6 cellular contexts compared by ENCODE assay signal in genomic region chr19:12983091-12983490, GRCh38. TPM values are rescaled to one million over a fixed set of nuclear protein-coding genes. Genes with fewer than 3 reads are reported as not detected.
DNase-seq lines count a peak whose midpoint lies in the region; ATAC-seq, FAIRE-seq and TF ChIP-seq lines count a peak whose summit lies in the region.

No MANE protein-coding gene starts in this region.

- peak; percentile 5 for ATAC-seq in HCT116
- ATAC-seq in HG02981 (IDR thresholded peaks at IDR 0.05; ENCODE audit: unreplicated experiment), result no peak

- H2BK120ac ChIP-seq in trophoblast cell (ENCODE audit: insufficient read depth, low read length, poor library complexity), result no peak overlapping the region

- H3K9ac ChIP-seq in HCT116 (ENCODE audit: low read length) (peak overlapping the region; percentile 21; the same call in 1 of the 2 replicates), trophoblast cell (ENCODE audit: low read length) (no peak overlapping the region), kidney (ENCODE audit: low read length in 2 of 2) (no peak overlapping the region)

- H4K8ac ChIP-seq in trophoblast cell (ENCODE audit: low read depth, low read length), result no peak overlapping the region

- H3K14ac ChIP-seq in trophoblast cell (ENCODE audit: low read length), result no peak overlapping the region

- no peak for TF ChIP-seq RAD21 in HCT116 (IDR thresholded peaks at IDR 0.05; ENCODE audit: low read depth)

- TF ChIP-seq POLR2A in HCT116 (IDR thresholded peaks at IDR 0.05; ENCODE audit: borderline replicate concordance, extremely low read depth, insufficient read depth, insufficient read length), result no peak
- TF ChIP-seq POLR2A in transverse colon (IDR thresholded peaks at IDR 0.05), result no peak

- FAIRE-seq in kidney (lab: Jason Lieb, UNC), result no peak

- H3K9me3 ChIP-seq in HCT116 (ENCODE audit: control insufficient read depth in 1 of 2, insufficient read depth in 1 of 2, low read depth in 1 of 2, low read length in 2 of 2) (no peaks in the 10 kb centered on the region), trophoblast cell (ENCODE audit: insufficient read depth, low read depth, low read length) (peaks cover 17% of the 10 kb centered on the region), kidney (ENCODE audit: control insufficient read depth in 1 of 2, low read length in 2 of 2) (no peaks in the 10 kb centered on the region), transverse colon (no peaks in the 10 kb centered on the region)

- CTCF ChIA-PET in HCT116 (lab: Charles Lee), result interaction anchor here (1.0 to 2.2 kb wide), 4 partner anchors 75 to 111 kb away, joined by 3 to 27 read pairs (median 4); no protein-coding TSS in a partner anchor

- H2AK5ac ChIP-seq in trophoblast cell (ENCODE audit: low read length), result no peak overlapping the region

- H3K27ac ChIP-seq in HCT116 (ENCODE audit: low read depth, low read length) (no peak overlapping the region), trophoblast cell (ENCODE audit: low read depth, low read length) (no peak overlapping the region), kidney (ENCODE audit: low read depth in 2 of 2, low read length in 2 of 2) (no peak overlapping the region), transverse colon (no peak overlapping the region)

- TF ChIP-seq CTCF in HCT116 (IDR thresholded peaks at IDR 0.05 in 2 of 3, conservative IDR thresholded peaks at IDR 0.05 in 1 of 3; ENCODE audit: borderline replicate concordance in 1 of 3, insufficient read depth in 1 of 3, low read depth in 2 of 3, low read length in 2 of 3), result no peak
- TF ChIP-seq CTCF in astrocyte of the spinal cord (IDR thresholded peaks at IDR 0.05; ENCODE audit: low read depth, low read length), result no peak
- TF ChIP-seq CTCF in kidney (IDR thresholded peaks at IDR 0.05; ENCODE audit: borderline replicate concordance, extremely low read depth, insufficient read depth), result no peak
- TF ChIP-seq CTCF in transverse colon (IDR thresholded peaks at IDR 0.05), result no peak

- H3K79me2 ChIP-seq in HCT116 (ENCODE audit: insufficient read depth, low read length), result no peaks in the 10 kb centered on the region
- no peaks in the 10 kb centered on the region for H3K79me2 ChIP-seq in trophoblast cell (ENCODE audit: control insufficient read depth, insufficient read depth, low read length, poor library complexity)

- H2AFZ ChIP-seq in HCT116 (ENCODE audit: low read depth, low read length, poor library complexity, severe bottlenecking) (peak overlapping the region; percentile 66), trophoblast cell (ENCODE audit: insufficient read depth, low read length, poor library complexity) (no peak overlapping the region)

- H3K27me3 ChIP-seq in HCT116 (ENCODE audit: insufficient read depth, low read length) (no peaks in the 10 kb centered on the region), trophoblast cell (ENCODE audit: insufficient read depth, low read length) (peaks cover 18% of the 10 kb centered on the region), transverse colon (no peaks in the 10 kb centered on the region)

- no peak for TF ChIP-seq EP300 in transverse colon (IDR thresholded peaks at IDR 0.05; ENCODE audit: low read depth)

- H3K36me3 ChIP-seq in HCT116 (ENCODE audit: control insufficient read depth in 1 of 2, insufficient read depth in 2 of 2, low read length in 2 of 2) (no peaks in the 10 kb centered on the region), trophoblast cell (ENCODE audit: control insufficient read depth in 1 of 2, insufficient read depth in 2 of 2, low read length in 2 of 2) (no peaks in the 10 kb centered on the region), kidney (ENCODE audit: control insufficient read depth in 1 of 2, insufficient read depth in 2 of 2, low read length in 2 of 2) (no peaks in the 10 kb centered on the region), transverse colon (no peaks in the 10 kb centered on the region)

- H3K4me2 ChIP-seq in HCT116 (ENCODE audit: low read length) (peak overlapping the region; percentile 55), trophoblast cell (ENCODE audit: low read length) (peak overlapping the region; percentile 41)

- no peak overlapping the region for H2BK12ac ChIP-seq in trophoblast cell (ENCODE audit: low read length)

- H3K79me1 ChIP-seq in trophoblast cell (ENCODE audit: low read length), result no peaks in the 10 kb centered on the region

- WGBS in trophoblast cell (ENCODE audit: extremely low coverage, insufficient coverage, insufficient read length), result no CpG with 5 or more reads among the region's 10 CpGs
- 40 to 50% methylated on average over 8 to 10 of the region's 10 CpGs for WGBS in transverse colon (ENCODE audit: low coverage in 1 of 2), 2 donors

- POLR2A ChIA-PET in HCT116 (lab: Charles Lee), result interaction anchor here (1.0 kb wide), 1 partner anchor 111 kb away, joined by 3 read pairs; no protein-coding TSS in a partner anchor

- DNase-seq in HCT116 (ENCODE audit: low read depth, low spot score), result no peak
- DNase-seq in astrocyte of the spinal cord (ENCODE audit: low read depth, low spot score), result no peak
- DNase-seq in trophoblast cell, result no peak
- no peak for DNase-seq in kidney
- DNase-seq in transverse colon, result no peak

- RAD21 ChIA-PET in HCT116 (lab: Charles Lee; ENCODE audit: low non-redundant PET in 1 of 2, low total read pairs in 2 of 2, uncharacterized antibody in 2 of 2, unreplicated experiment in 2 of 2), result interaction anchor here (1.0 to 1.6 kb wide), 2 partner anchors 78 to 111 kb away, joined by 3 to 5 read pairs; no protein-coding TSS in a partner anchor

- no peak overlapping the region for H4K12ac ChIP-seq in trophoblast cell (ENCODE audit: low read depth, low read length)

- H2BK5ac ChIP-seq in trophoblast cell (ENCODE audit: low read depth, low read length, poor library complexity), result no peak overlapping the region

- in situ Hi-C loops in astrocyte of the spinal cord (cut with HindIII; ENCODE audit: low sequenced_read_pairs) (no loop called here), transverse colon (cut with MboI; ENCODE audit: low pct_ligation_motif_present in 1 of 4, low pct_unique_long_range_greater_than_20kb in 1 of 4, low sequenced_read_pairs in 3 of 4) (loop anchor here (10.0 to 25.0 kb wide), 3 partner anchors 52 to 104 kb away; no protein-coding TSS in a partner anchor)

- H3K18ac ChIP-seq in trophoblast cell (ENCODE audit: low read length), result no peak overlapping the region

- H4K91ac ChIP-seq in trophoblast cell (ENCODE audit: low read depth, low read length), result no peak overlapping the region

- intact Hi-C loops in HCT116 (cut with micrococcal nuclease), result loop anchor here (1.0 kb wide), 3 partner anchors 51 to 111 kb away; no protein-coding TSS in a partner anchor
- intact Hi-C loops in kidney (cut with DNase I), result no loop called here
- intact Hi-C loops in transverse colon (cut with DNase I; ENCODE audit: low total_unique reads), result no loop called here

- no TSS peak for BruUV-seq in HCT116 (replicated peaks; lab: Mats Ljungman, UMichigan)

- H3K4me1 ChIP-seq in HCT116 (ENCODE audit: control insufficient read depth in 1 of 2, insufficient read depth in 2 of 2, low read length in 2 of 2) (peaks cover 21 to 29% of the 10 kb centered on the region in 2 experiments; a peak in 3 of 4 replicates), trophoblast cell (ENCODE audit: control insufficient read depth in 1 of 2, insufficient read depth in 2 of 2, low read length in 2 of 2) (no peaks in the 10 kb centered on the region), kidney (ENCODE audit: control insufficient read depth in 1 of 2, insufficient read depth in 1 of 2, low read depth in 1 of 2, low read length in 2 of 2) (peaks cover 4 to 11% of the 10 kb centered on the region in 2 donors), transverse colon (peaks cover 5 to 21% (median 18%) of the 10 kb centered on the region in 4 donors)

- no peak overlapping the region for H3K4me3 ChIP-seq in HCT116 (replicated peaks in 1 of 2; ENCODE audit: low read depth in 1 of 2, low read length in 2 of 2)
- H3K4me3 ChIP-seq in astrocyte of the spinal cord (ENCODE audit: low read depth, low read length), result peak overlapping the region; percentile 32
- H3K4me3 ChIP-seq in trophoblast cell (ENCODE audit: low read depth, low read length), result no peak overlapping the region
- H3K4me3 ChIP-seq in kidney (ENCODE audit: low read length in 2 of 2), result no peak overlapping the region
- peak overlapping the region in 2 of 4 donors; percentile 15 to 39 for H3K4me3 ChIP-seq in transverse colon

- no peaks in the 10 kb centered on the region for H3K9me2 ChIP-seq in HCT116 (ENCODE audit: insufficient read depth)

- H4K20me1 ChIP-seq in HCT116 (ENCODE audit: insufficient read depth), result no peaks in the 10 kb centered on the region

- no peak overlapping the region for H3K4ac ChIP-seq in trophoblast cell (ENCODE audit: low read depth, low read length)

- H3K23ac ChIP-seq in trophoblast cell (ENCODE audit: low read length), result no peak overlapping the region

TF ChIP-seq in HCT116, 20 proteins besides CTCF, POLR2A, EP300 and RAD21 (continues in another document):
- TF ChIP-seq MAX (IDR thresholded peaks at IDR 0.05) (no peak), ELF1 (IDR thresholded peaks at IDR 0.05; ENCODE audit: borderline replicate concordance, low read depth) (no peak)

RNA-seq across cellular contexts. Expression of gene NFIX, which starts 12.2 kb away (rescaled TPM):
- total RNA-seq in HCT116 (2021; ENCODE audit: unreplicated experiment), result 34.8 TPM
- 19.4 and 25.2 TPM in 2 replicates for polyA plus RNA-seq in HCT116 (2012)
- 0.03 and 0.04 TPM in 2 replicates for polyA plus RNA-seq in trophoblast cell (2013)
- 65.0 TPM for total RNA-seq in kidney
- 4.3 TPM for polyA plus RNA-seq in kidney (ENCODE audit: insufficient read depth, low read depth, low replicate concordance)
- total RNA-seq in transverse colon, result 10 to 100 TPM; 25.4 to 53.1 (median 29.3) TPM

RNA-seq across cellular contexts. Expression of gene DAND5, which starts 13.7 kb away (rescaled TPM):
- 0.25 TPM for total RNA-seq in HCT116 (2021; ENCODE audit: unreplicated experiment)
- polyA plus RNA-seq in HCT116 (2012), result 0.07 TPM in 2 replicates
- polyA plus RNA-seq in trophoblast cell (2013), result 0.03 TPM in 2 replicates
- not detected for total RNA-seq in kidney
- polyA plus RNA-seq in kidney (ENCODE audit: insufficient read depth, low read depth, low replicate concordance), result not detected
- total RNA-seq in transverse colon, result under 1 TPM in 2 of 4 donors, not detected in 2; 0.27 to 0.32 TPM

RNA-seq across cellular contexts. Expression of gene GADD45GIP1, which starts 26.1 kb away (rescaled TPM):
- total RNA-seq in HCT116 (2021; ENCODE audit: unreplicated experiment) (35.9 TPM), kidney (18.4 TPM), transverse colon (10 to 100 TPM; 28.6 to 55.0 (median 33.6) TPM)
- 44.5 and 55.5 TPM in 2 replicates for polyA plus RNA-seq in HCT116 (2012)
- polyA plus RNA-seq in trophoblast cell (2013), result 35.0 and 36.2 TPM in 2 replicates
- 71.3 TPM for polyA plus RNA-seq in kidney (ENCODE audit: insufficient read depth, low read depth, low replicate concordance)

RNA-seq across cellular contexts. Expression of gene RAD23A, which starts 37.4 kb away (rescaled TPM):
- total RNA-seq in HCT116 (2021; ENCODE audit: unreplicated experiment) (163 TPM), kidney (79.2 TPM), transverse colon (10 to 100 TPM; 57.9 to 87.9 (median 75.9) TPM)
- 245 and 256 TPM in 2 replicates for polyA plus RNA-seq in HCT116 (2012)
- 91.0 and 92.1 TPM in 2 replicates for polyA plus RNA-seq in trophoblast cell (2013)
- polyA plus RNA-seq in kidney (ENCODE audit: insufficient read depth, low read depth, low replicate concordance), result 105 TPM

RNA-seq across cellular contexts. Expression of gene CALR, which starts 44.7 kb away (rescaled TPM):
- total RNA-seq in HCT116 (2021; ENCODE audit: unreplicated experiment) (739 TPM), kidney (1,087 TPM), transverse colon (100 to 1,000 TPM; 181 to 444 (median 317) TPM)
- 660 and 681 TPM in 2 replicates for polyA plus RNA-seq in HCT116 (2012)
- polyA plus RNA-seq in trophoblast cell (2013), result 2,017 and 2,072 TPM in 2 replicates
- polyA plus RNA-seq in kidney (ENCODE audit: insufficient read depth, low read depth, low replicate concordance), result 1,037 TPM
